ENCODE assay signal across 10 cellular contexts in the genomic region with DNA sequence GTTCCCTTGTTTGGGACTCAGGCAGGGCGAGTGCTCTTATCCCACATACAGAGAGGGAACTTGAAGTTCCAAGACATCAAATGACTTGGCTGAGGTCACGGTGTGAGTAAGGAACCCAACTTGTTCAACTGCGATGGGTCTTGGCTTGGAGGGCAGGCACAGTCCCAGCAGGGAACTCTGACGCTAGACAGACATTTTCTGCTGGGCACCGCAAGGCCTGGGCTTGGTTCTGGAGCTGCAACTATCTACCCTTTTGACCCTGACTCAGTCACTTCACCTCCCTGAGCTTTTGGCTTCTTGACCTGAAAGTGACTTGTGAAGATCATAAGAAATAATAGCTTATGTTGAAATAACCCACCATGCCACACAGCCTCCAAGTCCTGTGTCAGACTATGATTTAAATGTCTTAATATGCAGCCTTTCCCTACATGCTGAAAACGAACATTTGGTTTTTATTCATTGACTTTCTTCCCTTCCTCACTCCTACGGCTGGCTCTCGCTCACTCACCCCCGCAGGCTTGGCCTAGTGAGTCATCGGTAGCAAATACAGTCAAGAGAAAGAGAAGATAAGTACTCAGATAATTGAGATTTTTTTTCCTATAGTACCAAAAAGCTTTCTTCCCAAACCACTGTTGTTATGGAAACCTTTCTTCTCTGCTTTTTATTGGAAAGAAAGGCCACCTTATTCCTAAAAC.
DNase-seq lines count a peak whose midpoint lies in the region; ATAC-seq and TF ChIP-seq lines count a peak whose summit lies in the region.
"Had no signal": no experiment of that assay in that cellular context is flagged by ENCODE, and none has a peak within 500 bp of the region (broad histone marks: within the 10 kb centered on the region; RNA-seq: fewer than 3 reads in every experiment).

No MANE protein-coding gene starts in this region.

- no peaks in the 10 kb centered on the region for H3K27me3 Mint-ChIP-seq in activated CD8-positive, alpha-beta T cell treated with anti-CD3 and anti-CD28 coated beads, Interleukin-2, amount 10 ng/mL, durations not matched to agents 7 days and 5 days (ENCODE audit: low read depth)
- H3K27me3 Mint-ChIP-seq: activated CD8-positive, alpha-beta memory T cell treated with anti-CD3 and anti-CD28 coated beads, Interleukin-2, amount 10 ng/mL, durations not matched to agents 7 days and 5 days had no signal

- ATAC-seq in thoracic aorta (ENCODE audit: insufficient number of reproducible peaks, low FRiP score, low read depth) = peak; percentile 34
- no peak for ATAC-seq in activated CD8-positive, alpha-beta T cell treated with anti-CD3 and anti-CD28 coated beads, Interleukin-2, amount 10 ng/mL, durations not matched to agents 7 days and 5 days
- ATAC-seq: activated CD8-positive, alpha-beta memory T cell treated with anti-CD3 and anti-CD28 coated beads, Interleukin-2, amount 10 ng/mL, durations not matched to agents 7 days and 5 days had no signal

- no peak overlapping the region for H3K4me3 Mint-ChIP-seq in activated CD8-positive, alpha-beta T cell treated with anti-CD3 and anti-CD28 coated beads, Interleukin-2, amount 10 ng/mL, durations not matched to agents 7 days and 5 days
- H3K4me3 Mint-ChIP-seq: activated CD8-positive, alpha-beta memory T cell treated with anti-CD3 and anti-CD28 coated beads, Interleukin-2, amount 10 ng/mL, durations not matched to agents 7 days and 5 days had no signal

- TF ChIP-seq EP300 in esophagus muscularis mucosa (IDR thresholded peaks at IDR 0.05) = no peak

- no peak for TF ChIP-seq CTCF in esophagus muscularis mucosa (IDR thresholded peaks at IDR 0.05)
- no peak for TF ChIP-seq CTCF in thoracic aorta (IDR thresholded peaks at IDR 0.05)
- TF ChIP-seq CTCF in GM10266 (IDR thresholded peaks at IDR 0.05; ENCODE audit: control insufficient read depth, insufficient read depth, low read depth, missing control alignments) = no peak

- no peak overlapping the region for H3K27ac Mint-ChIP-seq in activated CD8-positive, alpha-beta T cell treated with anti-CD3 and anti-CD28 coated beads, Interleukin-2, amount 10 ng/mL, durations not matched to agents 7 days and 5 days
- H3K27ac Mint-ChIP-seq: activated CD8-positive, alpha-beta memory T cell treated with anti-CD3 and anti-CD28 coated beads, Interleukin-2, amount 10 ng/mL, durations not matched to agents 7 days and 5 days had no signal

- H3K27me3 ChIP-seq in esophagus muscularis mucosa = no peaks in the 10 kb centered on the region
- H3K27me3 ChIP-seq in thoracic aorta (replicated peaks; ENCODE audit: insufficient read depth) = no peaks in the 10 kb centered on the region

- peaks cover 77% of the 10 kb centered on the region for H3K36me3 Mint-ChIP-seq in activated CD8-positive, alpha-beta T cell treated with anti-CD3 and anti-CD28 coated beads, Interleukin-2, amount 10 ng/mL, durations not matched to agents 7 days and 5 days (ENCODE audit: low read depth)

- no peaks in the 10 kb centered on the region for H3K9me3 Mint-ChIP-seq in activated CD8-positive, alpha-beta T cell treated with anti-CD3 and anti-CD28 coated beads, Interleukin-2, amount 10 ng/mL, durations not matched to agents 7 days and 5 days (ENCODE audit: insufficient read depth)

- CTCF ChIA-PET in activated CD8-positive, alpha-beta T cell treated with anti-CD3 and anti-CD28 coated beads, Interleukin-2, amount 10 ng/mL, durations not matched to agents 7 days and 5 days (lab: Charles Lee) = interaction anchor here (0.6 to 0.9 kb wide), 2 partner anchors 12 to 55 kb away, joined by 3 read pairs; no protein-coding TSS in a partner anchor

- H3K4me1 Mint-ChIP-seq in activated CD8-positive, alpha-beta T cell treated with anti-CD3 and anti-CD28 coated beads, Interleukin-2, amount 10 ng/mL, durations not matched to agents 7 days and 5 days (ENCODE audit: low read depth) = no peaks in the 10 kb centered on the region
- H3K4me1 Mint-ChIP-seq: activated CD8-positive, alpha-beta memory T cell treated with anti-CD3 and anti-CD28 coated beads, Interleukin-2, amount 10 ng/mL, durations not matched to agents 7 days and 5 days had no signal

- H3K36me3 ChIP-seq in esophagus muscularis mucosa (peaks cover 0 to 37% (median 14%) of the 10 kb centered on the region in 4 donors), mesodermal cell (ENCODE audit: control insufficient read depth, insufficient read depth, low read length) (no peaks in the 10 kb centered on the region), thoracic aorta (peaks cover 36% of the 10 kb centered on the region)

- H3K27ac ChIP-seq in esophagus muscularis mucosa (replicated peaks in 1 of 4) (peak overlapping the region; percentile 75 to 82 (median 79)), mesodermal cell (ENCODE audit: low read depth, low read length, severe bottlenecking) (peak overlapping the region; percentile 51), thoracic aorta (peak overlapping the region; percentile 70 to 75)

- H3K9me3 ChIP-seq in esophagus muscularis mucosa = no peaks in the 10 kb centered on the region
- no peaks in the 10 kb centered on the region for H3K9me3 ChIP-seq in mesodermal cell (ENCODE audit: control insufficient read depth, low read length)
- H3K9me3 ChIP-seq in thoracic aorta = no peaks in the 10 kb centered on the region

- intact Hi-C loops in esophagus muscularis mucosa (cut with DNase I) = no loop called here

- no peak for TF ChIP-seq POLR2A in esophagus muscularis mucosa (IDR thresholded peaks at IDR 0.05; ENCODE audit: low read depth)

- peaks cover 16 to 48% (median 42%) of the 10 kb centered on the region in 4 donors for H3K4me1 ChIP-seq in esophagus muscularis mucosa
- H3K4me1 ChIP-seq in mesodermal cell (ENCODE audit: control insufficient read depth, insufficient read depth, low read length, poor library complexity, severe bottlenecking) = peaks cover 15% of the 10 kb centered on the region
- H3K4me1 ChIP-seq in thoracic aorta (ENCODE audit: control insufficient read depth in 1 of 2, low read depth in 2 of 2) = peaks cover 22 to 54% of the 10 kb centered on the region in 2 donors

- DNase-seq in LHCN-M2 (ENCODE audit: low read depth) = peak; percentile 50
- DNase-seq in esophagus muscularis mucosa (ENCODE audit: extremely low spot score) = no peak
- peak; percentile 46 for DNase-seq in thoracic aorta (ENCODE audit: low spot score)
- DNase-seq in GM10266 (ENCODE audit: extremely low spot score) = no peak
- DNase-seq in D341Med (ENCODE audit: low spot score) = no peak
- no peak for DNase-seq in activated CD8-positive, alpha-beta T cell treated with anti-CD3 and anti-CD28 coated beads, Interleukin-2, amount 10 ng/mL, durations not matched to agents 7 days and 5 days
- DNase-seq: activated CD8-positive, alpha-beta memory T cell treated with anti-CD3 and anti-CD28 coated beads, Interleukin-2, amount 10 ng/mL, durations not matched to agents 7 days and 5 days; NCI-H2081 treated with DMSO at 0.1 percent for 48 hours; stimulated activated CD4-positive, alpha-beta T cell treated with anti-CD3 and anti-CD28 coated beads, Interleukin-4, amount 100 ng/mL, for 1 hour had no signal

- WGBS in esophagus muscularis mucosa = 78% methylated on average over 10 of the region's 10 CpGs
- 76 to 93% methylated on average over 5 of the region's 10 CpGs for WGBS in mesodermal cell (ENCODE audit: insufficient coverage in 2 of 2), 2 experiments

- POLR2A ChIA-PET in activated CD8-positive, alpha-beta T cell treated with anti-CD3 and anti-CD28 coated beads, Interleukin-2, amount 10 ng/mL, durations not matched to agents 7 days and 5 days (lab: Charles Lee) = no interaction called here

- H3K4me3 ChIP-seq in esophagus muscularis mucosa (no peak overlapping the region), mesodermal cell (ENCODE audit: extremely low read depth, insufficient read depth, low read length, poor library complexity, severe bottlenecking) (no peak overlapping the region), thoracic aorta (no peak overlapping the region)

Comparison
In these comparisons a context has a peak if more than half of its experiments do, and no peak if none do; other contexts are left out.
1. DNase-seq: peak in LHCN-M2 (single experiment) and thoracic aorta (single experiment); none in esophagus muscularis mucosa (single experiment), GM10266 (single experiment), D341Med (single experiment) and activated CD8-positive, alpha-beta T cell treated with anti-CD3 and anti-CD28 coated beads, Interleukin-2, amount 10 ng/mL, durations not matched to agents 7 days and 5 days (single experiment).
2. Peak in every context shown above with its lines, with median percentiles within 50 percentile points of each other: H3K27ac ChIP-seq.